ENCODE assay signal across 1 cellular context in the genomic region with DNA sequence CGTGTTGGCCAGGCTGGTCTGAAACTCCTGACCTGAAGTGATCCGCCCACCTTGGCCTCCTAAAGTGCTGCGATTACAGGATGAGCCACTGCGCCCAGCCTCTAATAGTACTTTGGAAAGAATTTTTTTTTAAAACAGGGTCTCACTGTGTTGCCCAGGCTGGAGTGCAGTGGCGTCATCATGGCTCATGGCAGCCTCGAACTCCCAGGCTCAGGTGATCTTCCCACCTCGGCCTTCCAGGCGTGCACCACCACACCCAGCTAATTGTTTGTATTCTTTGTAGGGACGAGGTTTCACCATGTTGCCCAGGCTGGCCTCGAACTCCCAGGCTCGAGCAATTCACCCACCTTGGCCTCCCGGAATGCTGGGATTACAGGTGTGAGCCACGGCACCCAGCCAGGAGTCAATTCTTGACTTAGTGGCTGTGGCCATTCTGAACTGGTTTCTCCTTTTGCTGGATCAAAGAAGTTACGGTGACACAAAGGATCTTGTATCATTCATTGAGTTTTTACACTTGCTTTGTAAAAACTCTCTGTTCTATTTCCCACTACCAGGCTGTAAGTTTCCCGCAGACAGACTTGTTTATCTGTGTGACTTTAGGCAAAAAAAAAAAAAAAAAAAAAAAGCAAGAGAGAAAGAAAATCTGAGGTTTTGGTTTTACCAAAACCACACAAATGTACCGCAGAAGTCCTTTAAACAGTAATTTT.
A peak's percentile ranks its signal among the peaks of the same experiment; 100 is the strongest.
TF ChIP-seq lines count a peak whose summit lies in the region.

No MANE protein-coding gene starts in this region.

TF ChIP-seq in H1, 55 proteins besides CTCF, POLR2A, EP300 and RAD21:
- TF ChIP-seq, protein P1, sequence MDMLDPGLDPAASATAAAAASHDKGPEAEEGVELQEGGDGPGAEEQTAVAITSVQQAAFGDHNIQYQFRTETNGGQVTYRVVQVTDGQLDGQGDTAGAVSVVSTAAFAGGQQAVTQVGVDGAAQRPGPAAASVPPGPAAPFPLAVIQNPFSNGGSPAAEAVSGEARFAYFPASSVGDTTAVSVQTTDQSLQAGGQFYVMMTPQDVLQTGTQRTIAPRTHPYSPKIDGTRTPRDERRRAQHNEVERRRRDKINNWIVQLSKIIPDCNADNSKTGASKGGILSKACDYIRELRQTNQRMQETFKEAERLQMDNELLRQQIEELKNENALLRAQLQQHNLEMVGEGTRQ (IDR thresholded peaks at IDR 0.05; ENCODE audit: low read length), result no peak
- 0 out of 2 replicates have a peak, but pooled peaks have one; percentile 15 for TF ChIP-seq KDM1A (IDR thresholded peaks at IDR 0.05; ENCODE audit: borderline replicate concordance, low read length)
